1 cellular context compared by ENCODE assay signal in the genomic region with DNA sequence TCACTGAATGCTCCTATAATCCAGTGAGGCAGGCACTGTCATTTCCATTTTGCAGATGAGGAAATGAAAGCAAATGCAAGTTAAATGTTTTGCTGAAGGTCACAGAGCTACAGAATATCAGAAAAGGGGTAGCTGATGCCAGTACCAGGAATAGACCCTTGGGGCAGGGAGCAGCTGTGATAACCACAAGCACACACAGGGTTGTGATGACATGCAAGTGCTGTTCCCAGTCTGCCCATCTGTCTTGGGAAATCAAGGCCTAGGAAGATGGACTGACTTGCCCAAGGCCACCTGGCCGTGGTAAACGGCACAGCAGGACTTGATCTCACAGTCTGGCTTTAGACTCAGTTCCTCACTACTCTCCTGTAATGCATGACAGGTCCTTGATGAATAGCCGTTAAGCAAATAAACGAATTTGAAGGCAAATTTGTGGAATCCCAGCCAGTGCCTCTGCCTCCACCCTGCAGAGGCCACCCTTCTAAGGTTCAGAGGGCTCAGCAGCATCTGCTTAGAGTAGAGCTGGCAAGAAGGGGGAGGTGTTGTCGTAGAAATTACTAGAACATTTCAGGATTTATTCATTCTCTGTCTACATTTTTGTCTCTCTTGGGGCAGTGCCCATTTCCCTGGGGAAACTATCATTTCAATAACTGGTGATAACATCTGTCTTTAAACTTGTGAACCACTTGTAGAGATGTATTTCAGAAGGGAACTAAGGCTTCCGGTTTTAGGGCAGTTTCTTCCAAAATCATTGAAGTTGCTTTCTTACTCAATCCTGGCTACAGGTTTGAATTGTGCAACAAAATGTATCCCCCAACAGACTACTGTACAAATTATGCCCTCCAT.
TF ChIP-seq lines count a peak whose summit lies in the region.

No MANE protein-coding gene starts in this region.

TF ChIP-seq in K562, 482 proteins besides CTCF, POLR2A, EP300 and RAD21 (continued from another document and continues in another):
- TF ChIP-seq, protein P1, sequence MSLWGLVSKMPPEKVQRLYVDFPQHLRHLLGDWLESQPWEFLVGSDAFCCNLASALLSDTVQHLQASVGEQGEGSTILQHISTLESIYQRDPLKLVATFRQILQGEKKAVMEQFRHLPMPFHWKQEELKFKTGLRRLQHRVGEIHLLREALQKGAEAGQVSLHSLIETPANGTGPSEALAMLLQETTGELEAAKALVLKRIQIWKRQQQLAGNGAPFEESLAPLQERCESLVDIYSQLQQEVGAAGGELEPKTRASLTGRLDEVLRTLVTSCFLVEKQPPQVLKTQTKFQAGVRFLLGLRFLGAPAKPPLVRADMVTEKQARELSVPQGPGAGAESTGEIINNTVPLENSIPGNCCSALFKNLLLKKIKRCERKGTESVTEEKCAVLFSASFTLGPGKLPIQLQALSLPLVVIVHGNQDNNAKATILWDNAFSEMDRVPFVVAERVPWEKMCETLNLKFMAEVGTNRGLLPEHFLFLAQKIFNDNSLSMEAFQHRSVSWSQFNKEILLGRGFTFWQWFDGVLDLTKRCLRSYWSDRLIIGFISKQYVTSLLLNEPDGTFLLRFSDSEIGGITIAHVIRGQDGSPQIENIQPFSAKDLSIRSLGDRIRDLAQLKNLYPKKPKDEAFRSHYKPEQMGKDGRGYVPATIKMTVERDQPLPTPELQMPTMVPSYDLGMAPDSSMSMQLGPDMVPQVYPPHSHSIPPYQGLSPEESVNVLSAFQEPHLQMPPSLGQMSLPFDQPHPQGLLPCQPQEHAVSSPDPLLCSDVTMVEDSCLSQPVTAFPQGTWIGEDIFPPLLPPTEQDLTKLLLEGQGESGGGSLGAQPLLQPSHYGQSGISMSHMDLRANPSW (CRISPR knock-in tag; IDR thresholded peaks at IDR 0.05) = no peak
- TF ChIP-seq TBL1XR1 (IDR thresholded peaks at IDR 0.05; ENCODE audit: low read length in 2 of 2) (no peak), IRF9 (tag; IDR thresholded peaks at IDR 0.05) (no peak), CSDE1 (IDR thresholded peaks at IDR 0.05) (no peak), MED1 (CRISPR knock-in tag; IDR thresholded peaks at IDR 0.05; ENCODE audit: borderline replicate concordance) (no peak), SIN3A (IDR thresholded peaks at IDR 0.05; ENCODE audit: borderline replicate concordance in 2 of 2, control insufficient read depth in 1 of 2, low read depth in 2 of 2, low read length in 2 of 2) (no peak), ZNF224 (CRISPR knock-in tag; IDR thresholded peaks at IDR 0.05) (no peak), ZFP36 (IDR thresholded peaks at IDR 0.05; ENCODE audit: low read depth, low read length, partially characterized antibody) (no peak), CHAMP1 (IDR thresholded peaks at IDR 0.05) (no peak), ATF1 (CRISPR knock-in tag; IDR thresholded peaks at IDR 0.05) (no peak), ATF1 (tag; IDR thresholded peaks at IDR 0.05) (no peak), MEIS2 (IDR thresholded peaks at IDR 0.05; ENCODE audit: partially characterized antibody) (peak; percentile 95), THAP12 (CRISPR knock-in tag; IDR thresholded peaks at IDR 0.05) (no peak), XRCC5 (IDR thresholded peaks at IDR 0.05; ENCODE audit: low read depth, low read length) (no peak), TOE1 (IDR thresholded peaks at IDR 0.05; ENCODE audit: borderline replicate concordance) (no peak), TOE1 (CRISPR knock-in tag; IDR thresholded peaks at IDR 0.05; ENCODE audit: borderline replicate concordance, low read depth) (no peak), ZNF146 (CRISPR knock-in tag; IDR thresholded peaks at IDR 0.05; ENCODE audit: unreplicated experiment) (no peak), CEBPG (CRISPR knock-in tag; IDR thresholded peaks at IDR 0.05) (no peak), CEBPG (tag; conservative IDR thresholded peaks at IDR 0.05 in 1 of 2, IDR thresholded peaks at IDR 0.05 in 1 of 2) (peak; percentile 26 to 56; a peak in 1 of 4 replicates), ZC3H4 (CRISPR knock-in tag; IDR thresholded peaks at IDR 0.05; ENCODE audit: borderline replicate concordance) (no peak), ZNF354B (CRISPR knock-in tag; IDR thresholded peaks at IDR 0.05) (no peak), NFIC (IDR thresholded peaks at IDR 0.05) (no peak), PBX2 (CRISPR knock-in tag; IDR thresholded peaks at IDR 0.05; ENCODE audit: low read depth) (no peak), PBX2 (tag; conservative IDR thresholded peaks at IDR 0.05; ENCODE audit: low read depth) (peak; percentile 77), KLF1 (tag; IDR thresholded peaks at IDR 0.05) (no peak), ATF6 (CRISPR knock-in tag; IDR thresholded peaks at IDR 0.05) (no peak), PURB (CRISPR knock-in tag; IDR thresholded peaks at IDR 0.05; ENCODE audit: low read depth) (no peak), SRF (CRISPR knock-in tag; IDR thresholded peaks at IDR 0.05) (peak in 1 of 2 experiments; percentile 40; a peak in 1 of 4 replicates), NR2C2 (CRISPR knock-in tag; IDR thresholded peaks at IDR 0.05) (no peak), NR2C2 (tag; IDR thresholded peaks at IDR 0.05) (no peak)
- TF ChIP-seq, protein P2, sequence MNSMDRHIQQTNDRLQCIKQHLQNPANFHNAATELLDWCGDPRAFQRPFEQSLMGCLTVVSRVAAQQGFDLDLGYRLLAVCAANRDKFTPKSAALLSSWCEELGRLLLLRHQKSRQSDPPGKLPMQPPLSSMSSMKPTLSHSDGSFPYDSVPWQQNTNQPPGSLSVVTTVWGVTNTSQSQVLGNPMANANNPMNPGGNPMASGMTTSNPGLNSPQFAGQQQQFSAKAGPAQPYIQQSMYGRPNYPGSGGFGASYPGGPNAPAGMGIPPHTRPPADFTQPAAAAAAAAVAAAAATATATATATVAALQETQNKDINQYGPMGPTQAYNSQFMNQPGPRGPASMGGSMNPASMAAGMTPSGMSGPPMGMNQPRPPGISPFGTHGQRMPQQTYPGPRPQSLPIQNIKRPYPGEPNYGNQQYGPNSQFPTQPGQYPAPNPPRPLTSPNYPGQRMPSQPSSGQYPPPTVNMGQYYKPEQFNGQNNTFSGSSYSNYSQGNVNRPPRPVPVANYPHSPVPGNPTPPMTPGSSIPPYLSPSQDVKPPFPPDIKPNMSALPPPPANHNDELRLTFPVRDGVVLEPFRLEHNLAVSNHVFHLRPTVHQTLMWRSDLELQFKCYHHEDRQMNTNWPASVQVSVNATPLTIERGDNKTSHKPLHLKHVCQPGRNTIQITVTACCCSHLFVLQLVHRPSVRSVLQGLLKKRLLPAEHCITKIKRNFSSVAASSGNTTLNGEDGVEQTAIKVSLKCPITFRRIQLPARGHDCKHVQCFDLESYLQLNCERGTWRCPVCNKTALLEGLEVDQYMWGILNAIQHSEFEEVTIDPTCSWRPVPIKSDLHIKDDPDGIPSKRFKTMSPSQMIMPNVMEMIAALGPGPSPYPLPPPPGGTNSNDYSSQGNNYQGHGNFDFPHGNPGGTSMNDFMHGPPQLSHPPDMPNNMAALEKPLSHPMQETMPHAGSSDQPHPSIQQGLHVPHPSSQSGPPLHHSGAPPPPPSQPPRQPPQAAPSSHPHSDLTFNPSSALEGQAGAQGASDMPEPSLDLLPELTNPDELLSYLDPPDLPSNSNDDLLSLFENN (IDR thresholded peaks at IDR 0.05; ENCODE audit: low read depth in 2 of 2, low read length in 2 of 2) = no peak
- TF ChIP-seq, protein P3, sequence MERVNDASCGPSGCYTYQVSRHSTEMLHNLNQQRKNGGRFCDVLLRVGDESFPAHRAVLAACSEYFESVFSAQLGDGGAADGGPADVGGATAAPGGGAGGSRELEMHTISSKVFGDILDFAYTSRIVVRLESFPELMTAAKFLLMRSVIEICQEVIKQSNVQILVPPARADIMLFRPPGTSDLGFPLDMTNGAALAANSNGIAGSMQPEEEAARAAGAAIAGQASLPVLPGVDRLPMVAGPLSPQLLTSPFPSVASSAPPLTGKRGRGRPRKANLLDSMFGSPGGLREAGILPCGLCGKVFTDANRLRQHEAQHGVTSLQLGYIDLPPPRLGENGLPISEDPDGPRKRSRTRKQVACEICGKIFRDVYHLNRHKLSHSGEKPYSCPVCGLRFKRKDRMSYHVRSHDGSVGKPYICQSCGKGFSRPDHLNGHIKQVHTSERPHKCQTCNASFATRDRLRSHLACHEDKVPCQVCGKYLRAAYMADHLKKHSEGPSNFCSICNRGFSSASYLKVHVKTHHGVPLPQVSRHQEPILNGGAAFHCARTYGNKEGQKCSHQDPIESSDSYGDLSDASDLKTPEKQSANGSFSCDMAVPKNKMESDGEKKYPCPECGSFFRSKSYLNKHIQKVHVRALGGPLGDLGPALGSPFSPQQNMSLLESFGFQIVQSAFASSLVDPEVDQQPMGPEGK (CRISPR knock-in tag; IDR thresholded peaks at IDR 0.05; ENCODE audit: borderline replicate concordance) = no peak
- TF ChIP-seq, protein P4, sequence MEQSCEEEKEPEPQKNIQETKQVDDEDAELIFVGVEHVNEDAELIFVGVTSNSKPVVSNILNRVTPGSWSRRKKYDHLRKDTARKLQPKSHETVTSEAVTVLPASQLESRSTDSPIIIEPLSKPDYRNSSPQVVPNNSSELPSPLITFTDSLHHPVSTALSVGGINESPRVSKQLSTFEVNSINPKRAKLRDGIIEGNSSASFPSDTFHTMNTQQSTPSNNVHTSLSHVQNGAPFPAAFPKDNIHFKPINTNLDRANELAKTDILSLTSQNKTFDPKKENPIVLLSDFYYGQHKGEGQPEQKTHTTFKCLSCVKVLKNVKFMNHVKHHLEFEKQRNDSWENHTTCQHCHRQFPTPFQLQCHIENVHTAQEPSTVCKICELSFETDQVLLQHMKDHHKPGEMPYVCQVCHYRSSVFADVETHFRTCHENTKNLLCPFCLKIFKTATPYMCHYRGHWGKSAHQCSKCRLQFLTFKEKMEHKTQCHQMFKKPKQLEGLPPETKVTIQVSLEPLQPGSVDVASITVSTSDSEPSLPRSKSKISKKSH (CRISPR knock-in tag; IDR thresholded peaks at IDR 0.05) = no peak
